Comparison of ENCODE assay signal across 1 cellular context in the genomic region with DNA sequence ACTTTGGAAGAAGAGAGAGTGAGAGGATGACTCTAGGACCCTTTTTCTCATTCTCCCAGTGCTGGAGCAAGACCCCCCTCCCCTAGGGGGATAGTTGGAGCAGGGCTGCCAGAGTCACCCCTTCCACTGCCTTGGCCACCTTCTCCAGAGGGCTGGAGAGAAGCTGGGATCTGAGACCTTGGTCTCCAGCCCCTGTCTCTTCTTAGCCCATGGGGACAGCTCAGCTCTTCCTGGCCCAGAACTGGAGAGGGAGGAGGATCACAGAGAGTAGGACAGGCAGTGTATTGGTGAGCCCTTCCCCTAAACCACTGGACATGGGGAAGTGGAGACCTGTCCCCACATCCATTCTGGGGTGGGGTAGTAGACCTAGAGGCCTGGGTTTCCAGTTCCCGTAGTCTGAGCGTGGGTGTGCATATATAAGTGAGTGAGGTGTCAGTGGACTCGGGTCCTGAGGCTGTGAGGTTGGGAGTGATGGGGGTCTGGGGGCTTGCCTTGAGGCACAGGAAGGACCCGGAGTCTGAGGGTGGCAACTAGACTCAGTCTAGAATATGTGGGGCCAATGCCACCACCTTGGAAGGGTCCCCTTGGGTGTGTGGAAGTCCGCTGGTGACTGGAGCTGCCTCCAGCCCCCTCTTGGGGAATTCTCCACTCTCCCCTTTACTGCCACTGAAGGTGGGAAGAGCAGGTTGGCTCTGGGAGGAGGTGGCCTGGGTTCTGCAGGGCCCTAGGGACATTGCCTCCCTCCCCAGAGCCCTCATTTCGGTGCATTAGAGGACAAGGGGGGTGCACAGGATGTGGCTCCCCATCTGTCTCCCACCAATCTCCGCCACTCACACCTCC.
TF ChIP-seq lines count a peak whose summit lies in the region.

No MANE protein-coding gene starts in this region.

TF ChIP-seq in HEK293, 187 proteins besides CTCF, POLR2A, EP300 and RAD21 (continued from another document):
- TF ChIP-seq, protein P1, sequence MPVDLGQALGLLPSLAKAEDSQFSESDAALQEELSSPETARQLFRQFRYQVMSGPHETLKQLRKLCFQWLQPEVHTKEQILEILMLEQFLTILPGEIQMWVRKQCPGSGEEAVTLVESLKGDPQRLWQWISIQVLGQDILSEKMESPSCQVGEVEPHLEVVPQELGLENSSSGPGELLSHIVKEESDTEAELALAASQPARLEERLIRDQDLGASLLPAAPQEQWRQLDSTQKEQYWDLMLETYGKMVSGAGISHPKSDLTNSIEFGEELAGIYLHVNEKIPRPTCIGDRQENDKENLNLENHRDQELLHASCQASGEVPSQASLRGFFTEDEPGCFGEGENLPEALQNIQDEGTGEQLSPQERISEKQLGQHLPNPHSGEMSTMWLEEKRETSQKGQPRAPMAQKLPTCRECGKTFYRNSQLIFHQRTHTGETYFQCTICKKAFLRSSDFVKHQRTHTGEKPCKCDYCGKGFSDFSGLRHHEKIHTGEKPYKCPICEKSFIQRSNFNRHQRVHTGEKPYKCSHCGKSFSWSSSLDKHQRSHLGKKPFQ (tag by site-specific recombination; IDR thresholded peaks at IDR 0.05): no peak
- TF ChIP-seq ZNF549 (tag by site-specific recombination; IDR thresholded peaks at IDR 0.05): no peak
